In genomic region chr13:27821566-27821965, GRCh38 we compare ENCODE assay signal across 18 cellular contexts. TPM values are rescaled to one million over a fixed set of nuclear protein-coding genes. Genes with fewer than 3 reads are reported as not detected.
DNase-seq lines count a peak whose midpoint lies in the region; ATAC-seq and TF ChIP-seq lines count a peak whose summit lies in the region.
"Had no signal": no experiment of that assay in that cellular context is flagged by ENCODE, and none has a peak within 500 bp of the region (broad histone marks: within the 10 kb centered on the region; RNA-seq: fewer than 3 reads in every experiment).

No MANE protein-coding gene starts in this region.

- H2BK12ac ChIP-seq in H9 (ENCODE audit: insufficient read length, low read depth, low read length): no peak overlapping the region

- H3K27me3 Mint-ChIP-seq in H9 (ENCODE audit: low read depth) (peaks cover 100% of the 10 kb centered on the region), IgD-negative memory B cell (peaks cover 46% of the 10 kb centered on the region)
- peaks cover 75% of the 10 kb centered on the region for H3K27me3 Mint-ChIP-seq in activated naive CD8-positive, alpha-beta T cell treated with anti-CD3 and anti-CD28 coated beads, Interleukin-2, amount 50 U/mL, for 24 hours

- no peak overlapping the region for H2BK15ac ChIP-seq in H9 (ENCODE audit: low read depth, low read length)

- TF ChIP-seq CTCF in H9 (conservative IDR thresholded peaks at IDR 0.05) (no peak), fibroblast of mammary gland (conservative IDR thresholded peaks at IDR 0.05; ENCODE audit: control insufficient read depth, insufficient read depth, low read depth, low read length) (no peak), neural cell (IDR thresholded peaks at IDR 0.05; ENCODE audit: poor library complexity, severe bottlenecking) (no peak)

- no peaks in the 10 kb centered on the region for H3K79me1 ChIP-seq in H9 (ENCODE audit: insufficient read depth, low read depth, low read length, poor library complexity, severe bottlenecking)

- H3K4me1 ChIP-seq in H9 (ENCODE audit: insufficient read depth, low read length): peaks cover 8% of the 10 kb centered on the region
- H3K4me1 ChIP-seq: Caco-2 had no signal

- H3K4me3 ChIP-seq in fibroblast of mammary gland (ENCODE audit: control insufficient read depth, low read depth, low read length) (no peak overlapping the region), neural cell (ENCODE audit: low read length) (no peak overlapping the region)

- H3K27ac ChIP-seq in H9 (ENCODE audit: insufficient read length, low read depth, low read length) (no peak overlapping the region), neural cell (ENCODE audit: low read length) (no peak overlapping the region)
- H3K27ac ChIP-seq: KMS-11, RWPE1 had no signal

- H3F3A ChIP-seq in neural cell (ENCODE audit: insufficient read depth, low read length, poor library complexity, severe bottlenecking): no peaks in the 10 kb centered on the region

- H3K9me2 ChIP-seq in neural cell (ENCODE audit: insufficient read depth, low read length): no peaks in the 10 kb centered on the region

- H3K4me1 Mint-ChIP-seq in H9 (peaks cover 54 to 77% of the 10 kb centered on the region in 2 experiments), IgD-negative memory B cell (peaks cover 0 to 2% (median 0%) of the 10 kb centered on the region in 3 donors)
- H3K4me1 Mint-ChIP-seq in activated naive CD8-positive, alpha-beta T cell treated with anti-CD3 and anti-CD28 coated beads, Interleukin-2, amount 50 U/mL, for 24 hours: no peaks in the 10 kb centered on the region

- H3T11ph ChIP-seq in H9 (ENCODE audit: low read length): no peak overlapping the region

- H3K4me2 ChIP-seq in H9 (ENCODE audit: insufficient read depth, insufficient read length, low read length): no peak overlapping the region
- H3K4me2 ChIP-seq in neural cell (ENCODE audit: low read length): no peak overlapping the region
- H3K4me2 ChIP-seq: KMS-11 had no signal

- no peak overlapping the region for H2BK20ac ChIP-seq in H9 (ENCODE audit: low read depth, low read length, poor library complexity, severe bottlenecking)

- no peak for TF ChIP-seq RAD21 in neural cell (conservative IDR thresholded peaks at IDR 0.05)

- no peak overlapping the region for H3K14ac ChIP-seq in H9 (ENCODE audit: insufficient read depth, low read length)

- H4K8ac ChIP-seq in H9 (replicated peaks; ENCODE audit: insufficient read length, low read depth, low read length): no peak overlapping the region

- H2BK5ac ChIP-seq in H9 (ENCODE audit: insufficient read length, low read length): no peak overlapping the region

- no CpG with 5 or more reads among the region's 12 CpGs for WGBS in H9 (ENCODE audit: extremely low coverage, insufficient read length, low lambda C conversion rate)

- TF ChIP-seq EP300 in neural cell (conservative IDR thresholded peaks at IDR 0.05; ENCODE audit: poor library complexity, severe bottlenecking): no peak

- peaks cover 88% of the 10 kb centered on the region for H3K27me3 ChIP-seq in H9 (ENCODE audit: insufficient read depth, low read length)
- H3K27me3 ChIP-seq in neural cell (ENCODE audit: insufficient read depth, low read depth, low read length): peaks cover 82% of the 10 kb centered on the region

- H2AK5ac ChIP-seq in H9 (ENCODE audit: insufficient read length, low read length): no peak overlapping the region

- peak overlapping the region in 1 of 3 experiments; percentile 85; a peak in 3 of 7 replicates for H3K27ac Mint-ChIP-seq in H9
- peak overlapping the region in 2 of 3 donors; percentile 14 to 39 for H3K27ac Mint-ChIP-seq in IgD-negative memory B cell
- H3K27ac Mint-ChIP-seq in activated naive CD8-positive, alpha-beta T cell treated with anti-CD3 and anti-CD28 coated beads, Interleukin-2, amount 50 U/mL, for 24 hours: no peak overlapping the region

- no peak overlapping the region for H4K91ac ChIP-seq in H9 (ENCODE audit: insufficient read length, low read depth, low read length)

- H3K9me3 Mint-ChIP-seq in H9 (peaks cover 0 to 10% of the 10 kb centered on the region in 2 experiments; a peak in 1 of 5 replicates), IgD-negative memory B cell (peaks cover 0 to 1% (median 0%) of the 10 kb centered on the region in 3 donors)
- no peaks in the 10 kb centered on the region for H3K9me3 Mint-ChIP-seq in activated naive CD8-positive, alpha-beta T cell treated with anti-CD3 and anti-CD28 coated beads, Interleukin-2, amount 50 U/mL, for 24 hours

- no peak overlapping the region for H3K56ac ChIP-seq in H9 (ENCODE audit: insufficient read length, low read depth, low read length)

- H3K4me3 Mint-ChIP-seq in H9 (peak overlapping the region; percentile 8 to 68; a peak in 3 of 5 replicates), IgD-negative memory B cell (no peak overlapping the region)
- no peak overlapping the region for H3K4me3 Mint-ChIP-seq in activated naive CD8-positive, alpha-beta T cell treated with anti-CD3 and anti-CD28 coated beads, Interleukin-2, amount 50 U/mL, for 24 hours

- no peaks in the 10 kb centered on the region for H3K23me2 ChIP-seq in H9 (ENCODE audit: insufficient read length, low read depth, low read length, poor library complexity, severe bottlenecking)

- no peak overlapping the region for H3K23ac ChIP-seq in H9 (ENCODE audit: insufficient read length, low read depth, low read length)

- H3K9ac ChIP-seq in H9 (ENCODE audit: extremely low read depth, insufficient read length, low read length) (no peak overlapping the region), neural cell (ENCODE audit: low read length) (no peak overlapping the region)
- H3K9ac ChIP-seq: KMS-11 had no signal

- H3K36me3 Mint-ChIP-seq in H9 (ENCODE audit: insufficient read depth in 1 of 3, low read depth in 3 of 3) (no peaks in the 10 kb centered on the region; a peak in 1 of 7 replicates), IgD-negative memory B cell (no peaks in the 10 kb centered on the region)
- no peaks in the 10 kb centered on the region for H3K36me3 Mint-ChIP-seq in activated naive CD8-positive, alpha-beta T cell treated with anti-CD3 and anti-CD28 coated beads, Interleukin-2, amount 50 U/mL, for 24 hours (ENCODE audit: low read depth)

- H3K79me2 ChIP-seq in H9 (ENCODE audit: insufficient read depth, low read length): no peaks in the 10 kb centered on the region
- H3K79me2 ChIP-seq in neural cell (replicated peaks; ENCODE audit: insufficient read depth, low read length): no peaks in the 10 kb centered on the region

- DNase-seq in H9 (peak; percentile 65), fibroblast of mammary gland (ENCODE audit: low read depth) (peak; percentile 7)
- no peak for DNase-seq in activated naive CD8-positive, alpha-beta T cell treated with anti-CD3 and anti-CD28 coated beads, Interleukin-2, amount 50 U/mL, for 24 hours
- DNase-seq in stimulated activated CD4-positive, alpha-beta T cell treated with anti-CD3 and anti-CD28 coated beads, Interleukin-4, amount 100 ng/mL, for 24 hours: no peak
- DNase-seq: Caco-2, DMS79, NCI-H1092, NCI-H146, NCI-H2107, NCI-H526 treated with DMSO at 0.1 percent for 48 hours, PC-3 had no signal

- H3K4ac ChIP-seq in H9 (ENCODE audit: low read depth, low read length): no peak overlapping the region

- H3K9me3 ChIP-seq in H9 (ENCODE audit: control insufficient read depth, low read depth, low read length) (no peaks in the 10 kb centered on the region), neural cell (ENCODE audit: low read length) (no peaks in the 10 kb centered on the region)
- H3K9me3 ChIP-seq: Caco-2 had no signal

- no peaks in the 10 kb centered on the region for H3K36me3 ChIP-seq in neural cell (ENCODE audit: insufficient read depth, low read length)

- no peak for ATAC-seq in activated naive CD8-positive, alpha-beta T cell treated with anti-CD3 and anti-CD28 coated beads, Interleukin-2, amount 50 U/mL, for 24 hours
- ATAC-seq in HG02840 (IDR thresholded peaks at IDR 0.05; ENCODE audit: low FRiP score, unreplicated experiment): no peak
- ATAC-seq: HepG2, PC-3 had no signal

- H2AFZ ChIP-seq in H9 (ENCODE audit: low read length): no peak overlapping the region
- no peak overlapping the region for H2AFZ ChIP-seq in neural cell (ENCODE audit: low read depth, low read length)

- H4K5ac ChIP-seq in H9 (ENCODE audit: insufficient read length, low read depth, low read length): no peak overlapping the region

- no peak overlapping the region for H2BK120ac ChIP-seq in H9 (ENCODE audit: low read depth, low read length, poor library complexity, severe bottlenecking)

- H3K18ac ChIP-seq in H9 (ENCODE audit: insufficient read length, low read depth, low read length): no peak overlapping the region

- no peaks in the 10 kb centered on the region for H4K20me1 ChIP-seq in H9 (ENCODE audit: control insufficient read depth, insufficient read depth, insufficient read length)
- no peaks in the 10 kb centered on the region for H4K20me1 ChIP-seq in neural cell (ENCODE audit: insufficient read depth)

TF ChIP-seq in neural cell, 6 proteins besides CTCF, POLR2A, EP300 and RAD21:
- TF ChIP-seq EZH2 (IDR thresholded peaks at IDR 0.05; ENCODE audit: borderline replicate concordance, insufficient read depth, low read length, poor library complexity, severe bottlenecking) (peak; percentile 15), MXI1 (conservative IDR thresholded peaks at IDR 0.05; ENCODE audit: poor library complexity, severe bottlenecking) (no peak)

RNA-seq across cellular contexts. Expression of gene GSX1, which starts 29.3 kb away (rescaled TPM):
- total RNA-seq in H9 (2021): not detected in 2 replicates
- polyA plus RNA-seq in IgD-negative memory B cell: not detected
- not detected in 2 replicates for polyA plus RNA-seq in neural cell
- not detected in 2 replicates for polyA minus RNA-seq in neural cell
- total RNA-seq: Caco-2, HepG2, MCF 10A, PC-3 had no signal
- polyA plus RNA-seq: HepG2 had no signal

Comparison
In these comparisons a context has a peak if more than half of its experiments do, and no peak if none do; other contexts are left out.
1. DNase-seq: peak in H9 (single experiment) and fibroblast of mammary gland (single experiment); none in activated naive CD8-positive, alpha-beta T cell treated with anti-CD3 and anti-CD28 coated beads, Interleukin-2, amount 50 U/mL, for 24 hours (single experiment) and stimulated activated CD4-positive, alpha-beta T cell treated with anti-CD3 and anti-CD28 coated beads, Interleukin-4, amount 100 ng/mL, for 24 hours (single experiment).
2. H3K4me3 Mint-ChIP-seq: peak in H9 (2 of 2); none in IgD-negative memory B cell (0 of 4) and activated naive CD8-positive, alpha-beta T cell treated with anti-CD3 and anti-CD28 coated beads, Interleukin-2, amount 50 U/mL, for 24 hours (single experiment).